8 cellular contexts compared by ENCODE assay signal in genomic region chr19:14073925-14074838, GRCh38. TPM values are rescaled to one million over a fixed set of nuclear protein-coding genes. Genes with fewer than 3 reads are reported as not detected.
A peak's percentile ranks its signal among the peaks of the same experiment; 100 is the strongest.
DNase-seq lines count a peak whose midpoint lies in the region; ATAC-seq and TF ChIP-seq lines count a peak whose summit lies in the region.

No MANE protein-coding gene starts in this region.

- H3K27ac Mint-ChIP-seq in CD8-positive, alpha-beta T cell: peak overlapping the region; percentile 90
- peak overlapping the region; percentile 84 for H3K27ac Mint-ChIP-seq in activated naive CD4-positive, alpha-beta T cell treated with anti-CD3 and anti-CD28 coated beads, Interleukin-2, amount 50 U/mL, for 24 hours

- intact Hi-C loops in CD8-positive, alpha-beta T cell (cut with DNase I, micrococcal nuclease): loop anchor here (1.0 to 5.0 kb wide), 9 partner anchors 7 to 477 kb away; partner anchors contain the start of genes RFX1 (in 2 of the 2), ASF1B (in 1 of the 2) and PRKACA (in 1 of the 2)
- intact Hi-C loops in right cardiac atrium (cut with DNase I) (loop anchor here in 3 of 4 donors (2.0 to 5.0 kb wide), 3 partner anchors 43 to 193 kb away; partner anchors contain the start of gene PRKACA (in 1 of the 3)), sigmoid colon (cut with DNase I) (loop anchor here (1.0 to 2.0 kb wide), 4 partner anchors 39 to 194 kb away; partner anchors contain the start of genes ASF1B and RFX1)

- no peak for TF ChIP-seq EP300 in sigmoid colon (IDR thresholded peaks at IDR 0.05)

- DNase-seq in CD8-positive, alpha-beta T cell: peak in 2 of 7 experiments; percentile 11 to 18
- peak; percentile 44 for DNase-seq in HT-29 (ENCODE audit: low spot score)
- DNase-seq in right cardiac atrium: peak in 2 of 3 donors; percentile 71 to 72
- peak; percentile 77 for DNase-seq in sigmoid colon
- DNase-seq in AG08395 (ENCODE audit: low spot score): no peak
- DNase-seq in HK-2 (ENCODE audit: unreplicated experiment): no peak

- no peaks in the 10 kb centered on the region for H3K27me3 Mint-ChIP-seq in CD8-positive, alpha-beta T cell (ENCODE audit: low read depth)
- no peaks in the 10 kb centered on the region for H3K27me3 Mint-ChIP-seq in activated naive CD4-positive, alpha-beta T cell treated with anti-CD3 and anti-CD28 coated beads, Interleukin-2, amount 50 U/mL, for 24 hours

- H3K36me3 Mint-ChIP-seq in CD8-positive, alpha-beta T cell: no peaks in the 10 kb centered on the region
- no peaks in the 10 kb centered on the region for H3K36me3 Mint-ChIP-seq in activated naive CD4-positive, alpha-beta T cell treated with anti-CD3 and anti-CD28 coated beads, Interleukin-2, amount 50 U/mL, for 24 hours

- peak overlapping the region; percentile 42 for H3K27ac ChIP-seq in CD8-positive, alpha-beta T cell (ENCODE audit: low read depth, low read length)
- H3K27ac ChIP-seq in right cardiac atrium (ENCODE audit: low read length) (peak overlapping the region; percentile 84), sigmoid colon (peak overlapping the region; percentile 87 to 93 (median 91))

- WGBS in right cardiac atrium: 4% methylated on average over 44 of the region's 44 CpGs
- WGBS in sigmoid colon, 2 donors: 1 to 2% methylated on average over 44 of the region's 44 CpGs

- H3K4me3 ChIP-seq in CD8-positive, alpha-beta T cell (ENCODE audit: low read depth, low read length): peak overlapping the region; percentile 86
- H3K4me3 ChIP-seq in right cardiac atrium (ENCODE audit: low read length): peak overlapping the region; percentile 68
- peak overlapping the region; percentile 42 to 77 (median 62) for H3K4me3 ChIP-seq in sigmoid colon

- POLR2A ChIA-PET in CD8-positive, alpha-beta T cell (lab: Charles Lee): interaction anchor here (0.9 to 1.9 kb wide), 6 partner anchors 15 to 71 kb away, joined by 3 to 9 read pairs (median 4); partner anchors contain the start of genes ASF1B and IL27RA

- H3K4me1 Mint-ChIP-seq in CD8-positive, alpha-beta T cell (ENCODE audit: low read depth): peaks cover 10% of the 10 kb centered on the region
- peaks cover 14% of the 10 kb centered on the region for H3K4me1 Mint-ChIP-seq in activated naive CD4-positive, alpha-beta T cell treated with anti-CD3 and anti-CD28 coated beads, Interleukin-2, amount 50 U/mL, for 24 hours

- CTCF ChIA-PET in CD8-positive, alpha-beta T cell (lab: Charles Lee): interaction anchor here (0.7 to 6.3 kb wide), 17 partner anchors 8 to 333 kb away, joined by 3 to 100 read pairs (median 4); partner anchors contain the start of genes ASF1B, DCAF15 and NANOS3

- no peaks in the 10 kb centered on the region for H3K27me3 ChIP-seq in CD8-positive, alpha-beta T cell (ENCODE audit: insufficient read depth, low read length)
- H3K27me3 ChIP-seq in right cardiac atrium (ENCODE audit: control insufficient read depth, insufficient read depth) (no peaks in the 10 kb centered on the region), sigmoid colon (no peaks in the 10 kb centered on the region)

- H3K36me3 ChIP-seq in CD8-positive, alpha-beta T cell (ENCODE audit: insufficient read depth, low read length): no peaks in the 10 kb centered on the region
- no peaks in the 10 kb centered on the region for H3K36me3 ChIP-seq in sigmoid colon

- no peaks in the 10 kb centered on the region for H3K9me3 ChIP-seq in CD8-positive, alpha-beta T cell (ENCODE audit: low read length)
- H3K9me3 ChIP-seq in right cardiac atrium (ENCODE audit: control insufficient read depth, low read length) (no peaks in the 10 kb centered on the region), sigmoid colon (no peaks in the 10 kb centered on the region)

- peak overlapping the region; percentile 90 for H3K4me3 Mint-ChIP-seq in CD8-positive, alpha-beta T cell
- H3K4me3 Mint-ChIP-seq in activated naive CD4-positive, alpha-beta T cell treated with anti-CD3 and anti-CD28 coated beads, Interleukin-2, amount 50 U/mL, for 24 hours: peak overlapping the region; percentile 95

- peaks cover 30% of the 10 kb centered on the region for H3K4me1 ChIP-seq in CD8-positive, alpha-beta T cell (ENCODE audit: insufficient read depth, low read length)
- H3K4me1 ChIP-seq in right cardiac atrium (ENCODE audit: control insufficient read depth, insufficient read depth, low read length) (peaks cover 2% of the 10 kb centered on the region), sigmoid colon (peaks cover 0 to 41% (median 38%) of the 10 kb centered on the region in 4 donors)

- H3K9me3 Mint-ChIP-seq in CD8-positive, alpha-beta T cell: no peaks in the 10 kb centered on the region
- no peaks in the 10 kb centered on the region for H3K9me3 Mint-ChIP-seq in activated naive CD4-positive, alpha-beta T cell treated with anti-CD3 and anti-CD28 coated beads, Interleukin-2, amount 50 U/mL, for 24 hours

- ATAC-seq in CD8-positive, alpha-beta T cell: peak; percentile 8
- ATAC-seq in right cardiac atrium: peak; percentile 2 to 3
- no peak for ATAC-seq in HG02938 (IDR thresholded peaks at IDR 0.05; ENCODE audit: unreplicated experiment)

- TF ChIP-seq POLR2A in sigmoid colon (IDR thresholded peaks at IDR 0.05): no peak

- no peak for TF ChIP-seq CTCF in CD8-positive, alpha-beta T cell (IDR thresholded peaks at IDR 0.05)
- no peak for TF ChIP-seq CTCF in sigmoid colon (IDR thresholded peaks at IDR 0.05)

RNA-seq across cellular contexts. Expression of gene MISP3, which starts 1.6 kb away (rescaled TPM):
- total RNA-seq in CD8-positive, alpha-beta T cell: under 1 TPM; 0.25 to 0.41 TPM
- total RNA-seq in HT-29 (2014; rRNA removed; shearing (Covaris generic)): 0.37 and 0.74 TPM in 2 replicates
- total RNA-seq in right cardiac atrium: 10 to 100 TPM in 1 of 4 donors, 1 to 10 TPM in 3; 6.4 to 10.3 (median 9.2) TPM
- 11.1 TPM for polyA plus RNA-seq in right cardiac atrium
- total RNA-seq in sigmoid colon: 1 to 10 TPM; 1.4 to 3.8 (median 1.7) TPM
- 10 to 100 TPM; 22.7 to 26.4 (median 25.2) TPM for polyA plus RNA-seq in sigmoid colon

RNA-seq across cellular contexts. Expression of gene C19orf67, which starts 11.4 kb away (rescaled TPM):
- total RNA-seq in CD8-positive, alpha-beta T cell: not detected
- not detected in 2 replicates for total RNA-seq in HT-29 (2014; rRNA removed; shearing (Covaris generic))
- total RNA-seq in right cardiac atrium (not detected), sigmoid colon (not detected)
- polyA plus RNA-seq in right cardiac atrium (not detected), sigmoid colon (under 1 TPM in 1 of 3 donors, not detected in 2; 0.06 TPM)

RNA-seq across cellular contexts. Expression of gene PALM3, which starts 12.3 kb away (rescaled TPM):
- not detected for total RNA-seq in CD8-positive, alpha-beta T cell
- 0.08 and 0.20 TPM in 2 replicates for total RNA-seq in HT-29 (2014; rRNA removed; shearing (Covaris generic))
- total RNA-seq in right cardiac atrium (under 1 TPM; 0.38 to 0.58 (median 0.48) TPM), sigmoid colon (under 1 TPM in 2 of 4 donors, not detected in 2; 0.41 to 0.66 TPM)
- polyA plus RNA-seq in right cardiac atrium (0.45 TPM), sigmoid colon (1 to 10 TPM in 1 of 3 donors, not detected in 2; 1.5 TPM)

RNA-seq across cellular contexts. Expression of gene SAMD1, which starts 16.4 kb away (rescaled TPM):
- total RNA-seq in CD8-positive, alpha-beta T cell: 10 to 100 TPM; 35.2 to 37.5 TPM
- 71.7 and 89.0 TPM in 2 replicates for total RNA-seq in HT-29 (2014; rRNA removed; shearing (Covaris generic))
- total RNA-seq in right cardiac atrium: 10 to 100 TPM; 34.0 to 53.8 (median 42.5) TPM
- polyA plus RNA-seq in right cardiac atrium: 32.2 TPM
- total RNA-seq in sigmoid colon: 10 to 100 TPM in 3 of 4 donors, 1 to 10 TPM in 1; 8.7 to 28.2 (median 11.9) TPM
- 10 to 100 TPM; 15.6 to 40.9 (median 22.4) TPM for polyA plus RNA-seq in sigmoid colon

RNA-seq across cellular contexts. Expression of gene IL27RA, which starts 42.6 kb away (rescaled TPM):
- 10 to 100 TPM; 25.4 to 25.7 TPM for total RNA-seq in CD8-positive, alpha-beta T cell
- total RNA-seq in HT-29 (2014; rRNA removed; shearing (Covaris generic)): 0.10 TPM in 1 of 2 replicates, not detected in the other
- total RNA-seq in right cardiac atrium: 1 to 10 TPM; 3.3 to 4.7 (median 3.7) TPM
- polyA plus RNA-seq in right cardiac atrium: 3.4 TPM
- total RNA-seq in sigmoid colon: 1 to 10 TPM; 1.4 to 2.5 (median 1.5) TPM
- 10 to 100 TPM in 1 of 3 donors, 1 to 10 TPM in 1, under 1 TPM in 1; 0.60 to 10.3 (median 1.6) TPM for polyA plus RNA-seq in sigmoid colon

Comparison
In these comparisons a context has a peak if more than half of its experiments do, and no peak if none do; other contexts are left out.
1. DNase-seq: peak in HT-29 (single experiment), right cardiac atrium (2 of 3) and sigmoid colon (single experiment); none in AG08395 (single experiment) and HK-2 (single experiment).
2. Peak in every context shown above with its lines, with median percentiles within 50 percentile points of each other: H3K27ac ChIP-seq and H3K4me3 ChIP-seq.